ENCODE assay signal across 9 cellular contexts in the genomic region with DNA sequence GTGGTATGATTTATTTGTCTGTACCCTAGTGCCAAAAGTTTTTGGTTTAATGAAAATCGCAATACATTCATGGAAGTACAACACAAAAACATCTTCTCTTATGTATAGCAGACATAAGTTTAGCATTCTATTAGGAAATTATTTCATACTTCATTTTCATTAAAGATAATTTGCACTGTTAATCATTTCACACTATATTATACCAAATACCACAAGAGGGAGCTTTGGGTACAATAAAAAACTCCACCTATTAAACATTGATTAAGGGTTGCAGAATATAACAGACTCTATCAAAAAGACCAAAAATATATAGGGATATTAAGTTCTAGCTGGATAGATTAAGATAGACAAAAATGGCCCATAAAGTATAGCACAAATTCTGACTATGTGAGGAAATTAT.
DNase-seq lines count a peak whose midpoint lies in the region; ATAC-seq and TF ChIP-seq lines count a peak whose summit lies in the region.
"Had no signal": no experiment of that assay in that cellular context is flagged by ENCODE, and none has a peak within 500 bp of the region (broad histone marks: within the 10 kb centered on the region; RNA-seq: fewer than 3 reads in every experiment).

No MANE protein-coding gene starts in this region.

- DNase-seq in AML-193 (lab: John Stamatoyannopoulos, UW): peak; percentile 48 to 51
- DNase-seq in IMR-90: peak; percentile 28
- DNase-seq in brain microvascular endothelial cell: no peak
- peak; percentile 41 to 56 for DNase-seq in lung microvascular endothelial cell (ENCODE audit: low read depth in 2 of 2)
- DNase-seq in occipital lobe (lab: John Stamatoyannopoulos, UW): no peak
- DNase-seq in naive thymus-derived CD8-positive, alpha-beta T cell: no peak
- DNase-seq in HEK293T (ENCODE audit: extremely low spot score): no peak
- DNase-seq: activated naive CD4-positive, alpha-beta T cell had no signal

- H2AFZ ChIP-seq in IMR-90 (replicated peaks; ENCODE audit: low read length, poor library complexity): no peak overlapping the region

- no peaks in the 10 kb centered on the region for H3K27me3 Mint-ChIP-seq in naive thymus-derived CD8-positive, alpha-beta T cell

- H2BK120ac ChIP-seq in IMR-90 (ENCODE audit: low read depth, low read length): no peak overlapping the region

- H3K9me3 Mint-ChIP-seq in naive thymus-derived CD8-positive, alpha-beta T cell: no peaks in the 10 kb centered on the region

- H3K4me3 ChIP-seq in IMR-90 (ENCODE audit: insufficient read depth, low read depth, low read length) (no peak overlapping the region), brain microvascular endothelial cell (ENCODE audit: low read depth, low read length) (no peak overlapping the region)

- H3K27ac ChIP-seq in IMR-90 (ENCODE audit: insufficient read depth, low read length) (no peak overlapping the region), brain microvascular endothelial cell (no peak overlapping the region)

- H3K4me1 Mint-ChIP-seq in naive thymus-derived CD8-positive, alpha-beta T cell: peaks cover 0 to 5% (median 3%) of the 10 kb centered on the region in 4 donors

- no peaks in the 10 kb centered on the region for H3K4me1 ChIP-seq in IMR-90 (ENCODE audit: control insufficient read depth, insufficient read depth, low read length)

- no peak overlapping the region for H2BK20ac ChIP-seq in IMR-90 (ENCODE audit: low read depth, low read length)

- H4K91ac ChIP-seq in IMR-90 (ENCODE audit: insufficient read depth, low read depth, low read length): no peak overlapping the region

- no peak overlapping the region for H2BK15ac ChIP-seq in IMR-90 (ENCODE audit: low read depth, low read length)

- H2BK5ac ChIP-seq in IMR-90 (ENCODE audit: low read depth, low read length, poor library complexity, severe bottlenecking): no peak overlapping the region

- H3K56ac ChIP-seq in IMR-90 (ENCODE audit: extremely low read depth, insufficient read depth, low read length): no peak overlapping the region

- ATAC-seq in IMR-90 (ENCODE audit: low read depth): peak; percentile 62
- no peak for ATAC-seq in naive thymus-derived CD8-positive, alpha-beta T cell
- no peak for ATAC-seq in HG03025 (IDR thresholded peaks at IDR 0.05; ENCODE audit: low FRiP score, unreplicated experiment)

- H3K27me3 ChIP-seq in IMR-90 (ENCODE audit: control insufficient read depth, insufficient read depth, low read length): no peaks in the 10 kb centered on the region
- no peaks in the 10 kb centered on the region for H3K27me3 ChIP-seq in brain microvascular endothelial cell (replicated peaks)

- no peak overlapping the region for H3K23ac ChIP-seq in IMR-90 (ENCODE audit: low read depth, low read length)

- H3K4me2 ChIP-seq in IMR-90 (ENCODE audit: low read depth, low read length): no peak overlapping the region

- H3K14ac ChIP-seq in IMR-90 (replicated peaks; ENCODE audit: low read depth, low read length): no peak overlapping the region

- POLR2A ChIA-PET in IMR-90 (lab: Charles Lee; ENCODE audit: unreplicated experiment) (no interaction called here), HEK293T (lab: Yijun Ruan, JAX) (no interaction called here)
- POLR2A ChIA-PET in naive thymus-derived CD8-positive, alpha-beta T cell (lab: Charles Lee): no interaction called here

- no peak overlapping the region for H3K27ac Mint-ChIP-seq in naive thymus-derived CD8-positive, alpha-beta T cell

- BruUV-seq in IMR-90 (replicated peaks; lab: Mats Ljungman, UMichigan): no TSS peak

- no peak overlapping the region for H3K18ac ChIP-seq in IMR-90 (ENCODE audit: low read depth, low read length)

- no peak overlapping the region for H3K4ac ChIP-seq in IMR-90 (ENCODE audit: low read depth, low read length)

- intact Hi-C loops in IMR-90 (cut with micrococcal nuclease): loop anchor here (2.0 to 10.0 kb wide), 2 partner anchors 212 to 350 kb away; no protein-coding TSS in a partner anchor

- H4K20me1 ChIP-seq in IMR-90 (ENCODE audit: insufficient read depth, low read length): peaks cover 11% of the 10 kb centered on the region; the same call in 1 of the 2 replicates

- no peak overlapping the region for H4K8ac ChIP-seq in IMR-90 (ENCODE audit: low read depth in 2 of 2, low read length in 2 of 2)

- no CpG with 5 or more reads among the region's 1 CpG for WGBS in IMR-90 (ENCODE audit: extremely low coverage in 2 of 2, insufficient read length in 1 of 2), 2 experiments

- no peak overlapping the region for H2AK9ac ChIP-seq in IMR-90 (replicated peaks; ENCODE audit: low read depth, low read length, poor library complexity)

- peaks cover 15 to 50% of the 10 kb centered on the region in 2 experiments for H3K79me1 ChIP-seq in IMR-90 (ENCODE audit: low read depth in 1 of 2, low read length in 2 of 2)

- in situ Hi-C loops in IMR-90 (cut with MboI; ENCODE audit: low sequenced_read_pairs) (no loop called here), brain microvascular endothelial cell (cut with HindIII; ENCODE audit: low pct_ligation_motif_present, low sequenced_read_pairs) (no loop called here)

- no peak for TF ChIP-seq POLR2A in IMR-90 (IDR thresholded peaks at IDR 0.05; ENCODE audit: low read depth, low read length)

- H3K36me3 Mint-ChIP-seq in naive thymus-derived CD8-positive, alpha-beta T cell: peaks cover 0 to 15% (median 1%) of the 10 kb centered on the region in 3 donors

- TF ChIP-seq RAD21 in IMR-90 (IDR thresholded peaks at IDR 0.05; ENCODE audit: low read length): peak; percentile 71

- no peaks in the 10 kb centered on the region for H3K9me3 ChIP-seq in IMR-90 (ENCODE audit: control insufficient read depth, insufficient read depth, low read length)

- H3K36me3 ChIP-seq in IMR-90 (ENCODE audit: control insufficient read depth, insufficient read depth, low read length): peaks cover 3% of the 10 kb centered on the region
- H3K36me3 ChIP-seq in brain microvascular endothelial cell (replicated peaks): no peaks in the 10 kb centered on the region

- H3K9ac ChIP-seq in IMR-90 (ENCODE audit: low read depth, low read length): no peak overlapping the region

- H3K9me1 ChIP-seq in IMR-90 (ENCODE audit: insufficient read depth, low read length): peaks cover 3% of the 10 kb centered on the region; the same call in 1 of the 2 replicates

- TF ChIP-seq CTCF in IMR-90 (conservative IDR thresholded peaks at IDR 0.05; ENCODE audit: low read depth, low read length): peak; percentile 62
- peak; percentile 15 for TF ChIP-seq CTCF in brain microvascular endothelial cell (IDR thresholded peaks at IDR 0.05; ENCODE audit: low read depth, low read length, missing control alignments)

- H3K4me3 Mint-ChIP-seq in naive thymus-derived CD8-positive, alpha-beta T cell: no peak overlapping the region

- H4K5ac ChIP-seq in IMR-90 (ENCODE audit: low read depth, low read length): no peak overlapping the region

- no peak overlapping the region for H2AK5ac ChIP-seq in IMR-90 (ENCODE audit: low read depth, low read length)

- CTCF ChIA-PET in IMR-90 (lab: Yijun Ruan, JAX): interaction anchor here (0.9 to 1.5 kb wide), 5 partner anchors 102 to 213 kb away, joined by 3 to 7 read pairs (median 5); partner anchors contain the start of gene ROCK2
- CTCF ChIA-PET in HEK293T (lab: Yijun Ruan, JAX): interaction anchor here (1.0 kb wide), 1 partner anchor 169 kb away, joined by 3 read pairs; no protein-coding TSS in a partner anchor

- dilution Hi-C loops in IMR-90 (cut with HindIII; ENCODE audit: low sequenced_read_pairs, unreplicated experiment): no loop called here

TF ChIP-seq in IMR-90, 13 proteins besides CTCF, POLR2A, EP300 and RAD21:
- TF ChIP-seq SMC3 (IDR thresholded peaks at IDR 0.05; ENCODE audit: low read depth, low read length) (peak; percentile 80), CHD1 (IDR thresholded peaks at IDR 0.05; ENCODE audit: low read depth, low read length) (no peak), CEBPB (IDR thresholded peaks at IDR 0.05; ENCODE audit: low read depth, low read length) (no peak)
TF ChIP-seq in IMR-90: peak in this region for 1.

TF ChIP-seq in HEK293T, 16 proteins besides CTCF, POLR2A, EP300 and RAD21:
- TF ChIP-seq FOXM1 (IDR thresholded peaks at IDR 0.05; ENCODE audit: borderline replicate concordance): no peak
- TF ChIP-seq CTBP1 (IDR thresholded peaks at IDR 0.05; ENCODE audit: borderline replicate concordance): no peak
- no peak for TF ChIP-seq FOXA1 (IDR thresholded peaks at IDR 0.05)
- no peak for TF ChIP-seq L3MBTL2 (conservative IDR thresholded peaks at IDR 0.05)
- TF ChIP-seq SUZ12 (IDR thresholded peaks at IDR 0.05): no peak

Comparison
In these comparisons a context has a peak if more than half of its experiments do, and no peak if none do; other contexts are left out.
1. DNase-seq: peak in AML-193 (2 of 2), IMR-90 (single experiment) and lung microvascular endothelial cell (2 of 2); none in brain microvascular endothelial cell (single experiment), occipital lobe (single experiment), naive thymus-derived CD8-positive, alpha-beta T cell (0 of 10) and HEK293T (single experiment).